9 cellular contexts compared by ENCODE assay signal in the genomic region with DNA sequence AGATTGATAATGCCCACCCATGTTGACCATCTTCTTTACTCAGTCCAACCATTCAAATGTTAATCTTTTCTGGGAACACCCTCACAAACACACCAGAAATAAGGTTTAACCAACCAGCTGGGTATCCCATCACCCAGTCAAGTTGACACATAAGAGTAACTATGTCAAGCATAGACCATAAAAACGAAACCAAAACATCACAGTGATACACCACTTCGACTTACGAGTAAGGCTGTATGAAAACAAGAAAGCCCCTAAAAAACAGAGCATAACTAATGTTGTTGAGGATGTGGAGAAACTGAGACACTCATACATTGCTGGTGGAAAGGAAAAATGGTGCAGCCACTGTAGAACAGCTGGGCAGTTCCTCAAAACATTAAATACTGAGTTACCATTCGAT. TPM values are rescaled to one million over a fixed set of nuclear protein-coding genes. Genes with fewer than 3 reads are reported as not detected.
DNase-seq lines count a peak whose midpoint lies in the region; ATAC-seq and TF ChIP-seq lines count a peak whose summit lies in the region.
"Had no signal": no experiment of that assay in that cellular context is flagged by ENCODE, and none has a peak within 500 bp of the region (broad histone marks: within the 10 kb centered on the region; RNA-seq: fewer than 3 reads in every experiment).

No MANE protein-coding gene starts in this region.

- intact Hi-C loops in left lung (cut with DNase I): no loop called here

- peak overlapping the region; percentile 48 for H2AFZ ChIP-seq in OCI-LY3 (ENCODE audit: low read depth, low read length)

- TF ChIP-seq CTCF in OCI-LY3 (IDR thresholded peaks at IDR 0.05; ENCODE audit: low read depth, low read length) (no peak), left lung (IDR thresholded peaks at IDR 0.05) (no peak)

- H3K4me1 ChIP-seq in BLaER1 treated with 17β-estradiol and CSF1 and Interleukin-3, amounts not matched to agents 10 nM and 100 nM: peaks cover 19 to 33% (median 22%) of the 10 kb centered on the region in 10 experiments
- H3K4me1 ChIP-seq in OCI-LY3 (ENCODE audit: low read length) (peaks cover 48% of the 10 kb centered on the region), left lung (peaks cover 0 to 6% of the 10 kb centered on the region in 2 donors)

- no peak for DNase-seq in NCI-H345 (lab: John Stamatoyannopoulos, UW)
- DNase-seq in left lung: no peak
- DNase-seq in ACHN: no peak
- no peak for DNase-seq in SKM-1 treated with dmso at 0.1 percent for 144 hours (lab: John Stamatoyannopoulos, UW; ENCODE audit: unreplicated experiment)
- DNase-seq: head of caudate nucleus had no signal

- H3K4me2 ChIP-seq in BLaER1 treated with 17β-estradiol and CSF1 and Interleukin-3, amounts not matched to agents 10 nM and 100 nM: peak overlapping the region in 9 of 11 experiments; percentile 50 to 81 (median 68); a peak in 8 of 22 replicates
- peak overlapping the region; percentile 100 for H3K4me2 ChIP-seq in OCI-LY3 (ENCODE audit: low read length)

- H4K20me1 ChIP-seq in BLaER1 treated with 17β-estradiol and CSF1 and Interleukin-3, amounts not matched to agents 10 nM and 100 nM: no peaks in the 10 kb centered on the region
- no peaks in the 10 kb centered on the region for H4K20me1 ChIP-seq in OCI-LY3 (ENCODE audit: insufficient read depth, low read length)

- no peak overlapping the region for H3K9ac ChIP-seq in BLaER1 treated with 17β-estradiol and CSF1 and Interleukin-3, amounts not matched to agents 10 nM and 100 nM
- no peak overlapping the region for H3K9ac ChIP-seq in OCI-LY3 (ENCODE audit: low read length)

- no peaks in the 10 kb centered on the region for H3K27me3 ChIP-seq in BLaER1 treated with 17β-estradiol and CSF1 and Interleukin-3, amounts not matched to agents 10 nM and 100 nM
- H3K27me3 ChIP-seq in OCI-LY3 (ENCODE audit: low read depth, low read length) (no peaks in the 10 kb centered on the region), left lung (no peaks in the 10 kb centered on the region)

- H3K27ac ChIP-seq in BLaER1 treated with 17β-estradiol and CSF1 and Interleukin-3, amounts not matched to agents 10 nM and 100 nM: no peak overlapping the region
- H3K27ac ChIP-seq in OCI-LY3 (ENCODE audit: low read length) (peak overlapping the region; percentile 16; the same call in 1 of the 2 replicates), left lung (no peak overlapping the region)

- no peaks in the 10 kb centered on the region for H3K79me2 ChIP-seq in OCI-LY3 (ENCODE audit: low read length)

- H3K9me3 ChIP-seq in BLaER1 treated with 17β-estradiol and CSF1 and Interleukin-3, amounts not matched to agents 10 nM and 100 nM (replicated peaks in 1 of 11): peaks cover 0 to 16% (median 8%) of the 10 kb centered on the region in 11 experiments; a peak in 11 of 22 replicates
- no peaks in the 10 kb centered on the region for H3K9me3 ChIP-seq in OCI-LY3 (ENCODE audit: insufficient read depth, low read length)
- no peaks in the 10 kb centered on the region for H3K9me3 ChIP-seq in left lung

- no peak overlapping the region for H3K4me3 ChIP-seq in BLaER1 treated with 17β-estradiol and CSF1 and Interleukin-3, amounts not matched to agents 10 nM and 100 nM
- H3K4me3 ChIP-seq in OCI-LY3 (ENCODE audit: low read length) (peak overlapping the region; percentile 94), left lung (no peak overlapping the region)

- in situ Hi-C loops in ACHN (cut with HindIII; ENCODE audit: low pct_ligation_motif_present, low pct_unique_long_range_greater_than_20kb, low sequenced_read_pairs): no loop called here

- H3K36me3 ChIP-seq in BLaER1 treated with 17β-estradiol and CSF1 and Interleukin-3, amounts not matched to agents 10 nM and 100 nM: peaks cover 0 to under 1% (median 0%) of the 10 kb centered on the region in 11 experiments; a peak in 1 of 22 replicates
- H3K36me3 ChIP-seq in OCI-LY3 (replicated peaks; ENCODE audit: low read depth, low read length) (no peaks in the 10 kb centered on the region), left lung (no peaks in the 10 kb centered on the region)

- ATAC-seq in GM18868 (IDR thresholded peaks at IDR 0.05; ENCODE audit: unreplicated experiment): peak; percentile 81
- peak; percentile 60 for ATAC-seq in HG02678 (IDR thresholded peaks at IDR 0.05; ENCODE audit: unreplicated experiment)
- ATAC-seq in left lung: no peak

RNA-seq across cellular contexts. Expression of a gene that starts 57.4 kb away (rescaled TPM):
- total RNA-seq in left lung: 100 to 1,000 TPM in 1 of 2 donors, 10 to 100 TPM in 1; 75.7 to 100 TPM
